8 cellular contexts compared by ENCODE assay signal in the genomic region with DNA sequence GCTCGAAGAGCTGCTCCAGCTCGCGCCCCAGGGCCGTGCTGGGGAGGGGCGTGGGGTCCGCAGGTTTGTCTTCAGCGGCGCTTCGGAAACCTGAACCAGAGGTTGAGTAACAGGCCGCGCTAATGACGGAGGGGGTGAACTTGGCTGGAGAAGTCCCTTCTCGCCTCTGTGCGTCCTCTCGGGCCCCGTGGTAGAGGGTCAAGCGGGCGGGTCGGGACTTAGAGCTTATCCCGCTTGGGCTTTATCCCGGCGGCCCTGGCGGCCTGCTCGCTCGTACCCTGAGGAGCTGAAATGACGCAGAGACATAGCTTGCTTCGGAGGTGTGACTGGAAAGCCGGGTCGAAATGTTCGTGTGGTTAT. TPM values are rescaled to one million over a fixed set of nuclear protein-coding genes. Genes with fewer than 3 reads are reported as not detected.
DNase-seq lines count a peak whose midpoint lies in the region; ATAC-seq, FAIRE-seq and TF ChIP-seq lines count a peak whose summit lies in the region.

No MANE protein-coding gene starts in this region.

- ATAC-seq in HG02943 (IDR thresholded peaks at IDR 0.05; ENCODE audit: low read depth, unreplicated experiment) (peak; percentile 27), GM12878 (peak; percentile 45)

- H3K79me2 ChIP-seq in PC-9 (ENCODE audit: low read depth) (peaks cover 95% of the 10 kb centered on the region), GM12878 (ENCODE audit: control insufficient read depth, insufficient read depth, low read length) (peaks cover 89% of the 10 kb centered on the region)

- intact Hi-C loops in PC-9 (cut with micrococcal nuclease; ENCODE audit: unreplicated experiment): loop anchor here (1.0 to 5.0 kb wide), 3 partner anchors 17 to 74 kb away; no protein-coding TSS in a partner anchor
- intact Hi-C loops in GM12878 (cut with micrococcal nuclease; ENCODE audit: unreplicated experiment): loop anchor here (5.0 kb wide), 2 partner anchors 120 to 165 kb away; no protein-coding TSS in a partner anchor

- H3K9me3 ChIP-seq in PC-9 (ENCODE audit: insufficient read depth, low read depth) (no peaks in the 10 kb centered on the region), GM12878 (replicated peaks; ENCODE audit: control insufficient read depth, insufficient read depth, low read length) (no peaks in the 10 kb centered on the region; the same call in 2 of the 3 replicates)

- no peak for TF ChIP-seq EP300 in GM12878 (IDR thresholded peaks at IDR 0.05; ENCODE audit: borderline replicate concordance in 1 of 2, control insufficient read depth in 1 of 2, low read depth in 2 of 2, low read length in 2 of 2)

- peak overlapping the region; percentile 85 for H3K4me2 ChIP-seq in PC-9
- H3K4me2 ChIP-seq in GM12878 (ENCODE audit: control insufficient read depth, insufficient read depth): peak overlapping the region; percentile 89

- no peaks in the 10 kb centered on the region for H3K27me3 ChIP-seq in PC-9 (ENCODE audit: insufficient read depth, low read depth)
- H3K27me3 ChIP-seq in GM12878 (replicated peaks in 1 of 2; ENCODE audit: control insufficient read depth in 2 of 2, insufficient read depth in 2 of 2, low read length in 1 of 2): no peaks in the 10 kb centered on the region

- H3K36me3 ChIP-seq in PC-9 (ENCODE audit: low read depth) (0 out of 2 replicates have a peak, but pooled peaks cover 15% of the 10 kb centered on the region), GM12878 (ENCODE audit: control insufficient read depth in 2 of 2, insufficient read depth in 2 of 2, low read length in 1 of 2) (no peaks in the 10 kb centered on the region)

- H3K9ac ChIP-seq in GM12878 (ENCODE audit: control insufficient read depth, insufficient read depth, low read length): peak overlapping the region; percentile 77

- no peak for TF ChIP-seq RAD21 in GM12878 (IDR thresholded peaks at IDR 0.05; ENCODE audit: insufficient read depth, low read depth, low read length)

- CTCF ChIA-PET in PC-9 (lab: Charles Lee) (interaction anchor here (1.6 kb wide), 1 partner anchor 71 kb away, joined by 3 read pairs; no protein-coding TSS in a partner anchor), GM12878 (lab: Yijun Ruan, JAX) (interaction anchor here (0.8 to 1.9 kb wide), 6 partner anchors 9 to 171 kb away, joined by 3 to 5 read pairs (median 4); no protein-coding TSS in a partner anchor)

- H4K20me1 ChIP-seq in PC-9 (ENCODE audit: insufficient read depth) (peaks cover 18% of the 10 kb centered on the region), GM12878 (ENCODE audit: control insufficient read depth, insufficient read depth) (no peaks in the 10 kb centered on the region)

- SMC1A ChIA-PET in GM12878 (lab: Charles Lee; ENCODE audit: uncharacterized antibody, unreplicated experiment): interaction anchor here (0.6 to 2.5 kb wide), 7 partner anchors 18 to 511 kb away, joined by 3 to 14 read pairs (median 3); no protein-coding TSS in a partner anchor

- TF ChIP-seq CTCF in PC-9 (conservative IDR thresholded peaks at IDR 0.05) (no peak), GM12878 (IDR thresholded peaks at IDR 0.05 in 2 of 3, conservative IDR thresholded peaks at IDR 0.05 in 1 of 3; ENCODE audit: control insufficient read depth in 2 of 3, extremely low read depth in 1 of 3, insufficient read depth in 1 of 3, low read depth in 3 of 3, low read length in 3 of 3) (no peak)

- POLR2A ChIA-PET in PC-9 (lab: Charles Lee; ENCODE audit: unreplicated experiment): interaction anchor here (0.7 kb wide), 1 partner anchor 344 kb away, joined by 5 read pairs; no protein-coding TSS in a partner anchor
- POLR2A ChIA-PET in GM12878 (lab: Charles Lee): interaction anchor here (1.0 to 1.3 kb wide), 2 partner anchors 141 to 149 kb away, joined by 3 to 4 read pairs; no protein-coding TSS in a partner anchor

- in situ Hi-C loops in GM12878 (cut with MboI): no loop called here

- H3K4me3 ChIP-seq in PC-9: peak overlapping the region; percentile 97
- H3K4me3 ChIP-seq in GM12878: peak overlapping the region; percentile 87

- H3K4me1 ChIP-seq in PC-9 (replicated peaks; ENCODE audit: insufficient read depth) (peaks cover 19% of the 10 kb centered on the region), GM12878 (ENCODE audit: control insufficient read depth, insufficient read depth, low read length) (peaks cover 5% of the 10 kb centered on the region)

- WGBS in GM12878 (ENCODE audit: insufficient coverage, insufficient replicate concordance, low lambda C conversion rate, missing lambda C conversion rate): under 1% methylated on average over 30 of the region's 30 CpGs

- peak; percentile 11 for DNase-seq in activated CD4-positive, alpha-beta T cell treated with anti-CD3 and anti-CD28 coated beads for 1 hour
- no peak for DNase-seq in activated CD4-positive, alpha-beta T cell treated with anti-CD3 and anti-CD28 coated beads for 4 hours
- DNase-seq in PC-9 (peak; percentile 37 to 51), GM12878 (ENCODE audit: low read depth, low spot score) (no peak), inferior parietal cortex (ENCODE audit: extremely low spot score) (peak; percentile 19)
- peak; percentile 41 for DNase-seq in stimulated activated CD4-positive, alpha-beta T cell treated with anti-CD3 and anti-CD28 coated beads, Interleukin-15, amount 100 ng/mL, for 24 hours
- no peak for DNase-seq in NK-92 treated with Interleukin-12 subunit alpha and Interleukin-12 subunit beta, amount 100 ng/mL, for 24 hours (lab: John Stamatoyannopoulos, UW)

- H3K27ac ChIP-seq in PC-9: peak overlapping the region; percentile 82
- H3K27ac ChIP-seq in GM12878 (ENCODE audit: control insufficient read depth, insufficient read depth): peak overlapping the region; percentile 84

- TF ChIP-seq POLR2A in GM12878 (IDR thresholded peaks at IDR 0.05; ENCODE audit: low read depth, low read length): no peak

- no peaks in the 10 kb centered on the region for H3F3A ChIP-seq in PC-9 (ENCODE audit: insufficient read depth, low read depth)

- RAD21 ChIA-PET in GM12878 (lab: Charles Lee; ENCODE audit: unreplicated experiment): interaction anchor here (1.0 to 2.5 kb wide), 4 partner anchors 113 to 169 kb away, joined by 4 to 9 read pairs (median 4); no protein-coding TSS in a partner anchor

- H3K9me2 ChIP-seq in PC-9 (ENCODE audit: insufficient read depth): no peaks in the 10 kb centered on the region

- BruUV-seq in PC-9 (replicated peaks; lab: Mats Ljungman, UMichigan) (TSS peak; percentile 45), GM12878 (replicated peaks; lab: Mats Ljungman, UMichigan) (no TSS peak)

- peak overlapping the region; percentile 92 for H2AFZ ChIP-seq in PC-9
- H2AFZ ChIP-seq in GM12878 (ENCODE audit: control insufficient read depth, low read depth, low read length): peak overlapping the region; percentile 93

- no peak for FAIRE-seq in GM12878 (lab: Jason Lieb, UNC)

TF ChIP-seq in GM12878, 131 proteins besides CTCF, POLR2A, EP300 and RAD21 (continues in another document):
- TF ChIP-seq RELB (IDR thresholded peaks at IDR 0.05; ENCODE audit: low read depth): no peak
- no peak for TF ChIP-seq MYC (IDR thresholded peaks at IDR 0.05; ENCODE audit: insufficient read depth, insufficient read length, insufficient replicate concordance, low read length, severe bottlenecking)

RNA-seq across cellular contexts. Expression of gene RNMT, which starts 0.5 kb away (rescaled TPM):
- 32.0 and 48.8 TPM in 2 replicates for total RNA-seq in PC-9 (2021)
- total RNA-seq in GM12878 (2013; cell fraction: nucleolus; rRNA removed): 132 and 134 TPM in 2 replicates
- total RNA-seq in GM12878 (2014; rRNA removed): 18.1 and 24.2 TPM in 2 replicates
- total RNA-seq in GM12878 (2014; rRNA removed; fragmentation: Illumina TruSeq; extraction: Trizol): 30.1 and 31.3 TPM in 2 replicates
- total RNA-seq in GM12878 (2021): 30.6 and 33.2 TPM in 2 replicates
- 30.9 TPM for polyA plus RNA-seq in GM12878 (2011; ENCODE audit: low read depth)
- polyA plus RNA-seq in GM12878 (2011; rRNA removed): 49.1 and 58.4 TPM in 2 replicates
- polyA plus RNA-seq in GM12878 (2011; cell fraction: cytosol; rRNA removed): 24.2 and 37.3 TPM in 2 replicates
- 66.9 and 95.7 TPM in 2 replicates for polyA plus RNA-seq in GM12878 (2011; cell fraction: nucleus; rRNA removed)
- 44.9 and 55.3 TPM in 2 replicates for polyA plus RNA-seq in GM12878 (2012)
- 32.1 and 37.7 TPM in 2 replicates for polyA plus RNA-seq in GM12878 (2014; fragmentation: Illumina TruSeq; extraction: Trizol)
- polyA plus RNA-seq in GM12878 (2014; fragmentation: Nextera tagmentation; extraction: Ambion mirVana): 10 to 100 TPM; 44.5 to 63.2 TPM
- polyA plus RNA-seq in GM12878 (2014; rRNA removed): 19.4 and 19.7 TPM in 2 replicates
- 10 to 100 TPM; 46.3 to 47.8 TPM for polyA plus RNA-seq in GM12878 (2016; fragmentation: Nextera tagmentation; extraction: Ambion mirVana)
- polyA minus RNA-seq in GM12878 (2011; rRNA and poly(A)+ RNA removed): 20.3 and 24.7 TPM in 2 replicates
- 10.7 and 14.6 TPM in 2 replicates for polyA minus RNA-seq in GM12878 (2011; cell fraction: cytosol; rRNA and poly(A)+ RNA removed)
- polyA minus RNA-seq in GM12878 (2011; cell fraction: nucleus; rRNA and poly(A)+ RNA removed): 18.3 and 19.0 TPM in 2 replicates

RNA-seq across cellular contexts. Expression of gene FAM210A, which starts 0.6 kb away (rescaled TPM):
- total RNA-seq in PC-9 (2021): 27.3 and 29.3 TPM in 2 replicates
- total RNA-seq in GM12878 (2013; cell fraction: nucleolus; rRNA removed): 53.5 and 63.5 TPM in 2 replicates
- 14.5 and 20.0 TPM in 2 replicates for total RNA-seq in GM12878 (2014; rRNA removed)
- 14.2 and 15.8 TPM in 2 replicates for total RNA-seq in GM12878 (2014; rRNA removed; fragmentation: Illumina TruSeq; extraction: Trizol)
- total RNA-seq in GM12878 (2021): 20.0 and 21.9 TPM in 2 replicates
- polyA plus RNA-seq in GM12878 (2011; ENCODE audit: low read depth): 17.8 TPM
- 56.3 and 78.1 TPM in 2 replicates for polyA plus RNA-seq in GM12878 (2011; rRNA removed)
- polyA plus RNA-seq in GM12878 (2011; cell fraction: cytosol; rRNA removed): 37.9 and 43.8 TPM in 2 replicates
- polyA plus RNA-seq in GM12878 (2011; cell fraction: nucleus; rRNA removed): 17.8 and 24.3 TPM in 2 replicates
- polyA plus RNA-seq in GM12878 (2012): 18.4 and 37.4 TPM in 2 replicates
- 16.0 and 19.7 TPM in 2 replicates for polyA plus RNA-seq in GM12878 (2014; fragmentation: Illumina TruSeq; extraction: Trizol)
- 10 to 100 TPM; 10.3 to 12.7 TPM for polyA plus RNA-seq in GM12878 (2014; fragmentation: Nextera tagmentation; extraction: Ambion mirVana)
- 17.7 and 20.4 TPM in 2 replicates for polyA plus RNA-seq in GM12878 (2014; rRNA removed)
- 10 to 100 TPM; 19.3 to 20.0 TPM for polyA plus RNA-seq in GM12878 (2016; fragmentation: Nextera tagmentation; extraction: Ambion mirVana)
- 55.5 and 62.2 TPM in 2 replicates for polyA minus RNA-seq in GM12878 (2011; rRNA and poly(A)+ RNA removed)
- 20.1 and 20.3 TPM in 2 replicates for polyA minus RNA-seq in GM12878 (2011; cell fraction: cytosol; rRNA and poly(A)+ RNA removed)
- polyA minus RNA-seq in GM12878 (2011; cell fraction: nucleus; rRNA and poly(A)+ RNA removed): 8.1 and 14.0 TPM in 2 replicates

Comparison
In these comparisons a context has a peak if more than half of its experiments do, and no peak if none do; other contexts are left out.
1. DNase-seq: peak in activated CD4-positive, alpha-beta T cell treated with anti-CD3 and anti-CD28 coated beads for 1 hour (single experiment), PC-9 (2 of 2), inferior parietal cortex (single experiment) and stimulated activated CD4-positive, alpha-beta T cell treated with anti-CD3 and anti-CD28 coated beads, Interleukin-15, amount 100 ng/mL, for 24 hours (single experiment); none in activated CD4-positive, alpha-beta T cell treated with anti-CD3 and anti-CD28 coated beads for 4 hours (0 of 2), GM12878 (single experiment) and NK-92 treated with Interleukin-12 subunit alpha and Interleukin-12 subunit beta, amount 100 ng/mL, for 24 hours (single experiment).